In the genomic region with DNA sequence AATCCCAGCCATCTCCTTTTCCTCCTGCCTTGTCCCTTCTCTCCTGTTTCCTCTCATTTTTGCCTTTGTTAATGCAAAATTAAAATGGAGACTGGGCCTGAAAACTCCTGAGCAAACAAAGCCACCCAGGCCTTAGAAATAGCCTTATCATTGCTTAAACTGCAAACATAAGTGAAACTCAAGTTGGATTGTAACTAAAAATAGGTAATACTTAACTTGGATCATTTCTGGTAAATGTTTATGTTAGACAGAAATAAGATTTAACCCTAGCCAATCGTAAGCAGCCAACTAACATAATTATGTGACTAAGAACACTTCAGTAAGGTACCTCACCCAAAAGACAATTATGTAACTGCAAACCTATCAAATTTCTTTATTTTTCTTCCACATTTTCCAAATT, we compare ENCODE assay signal across 10 cellular contexts. TPM values are rescaled to one million over a fixed set of nuclear protein-coding genes. Genes with fewer than 3 reads are reported as not detected.
DNase-seq lines count a peak whose midpoint lies in the region; ATAC-seq, FAIRE-seq and TF ChIP-seq lines count a peak whose summit lies in the region.
"Not testable (repeated sequence)": the region's sequence is repeated elsewhere in the genome, so short reads cannot be mapped to it uniquely, and the experiment has no call there.
"Had no signal": no experiment of that assay in that cellular context is flagged by ENCODE, and none has a peak within 500 bp of the region (broad histone marks: within the 10 kb centered on the region; RNA-seq: fewer than 3 reads in every experiment).

No MANE protein-coding gene starts in this region.

- not testable (repeated sequence) for H3K9me3 ChIP-seq in HEK293 (ENCODE audit: control insufficient read depth, insufficient read depth, low read depth, low read length); K562 (replicated peaks; ENCODE audit: control insufficient read depth, insufficient read depth, low read depth, low read length); left ventricle myocardium inferior (replicated peaks); mesodermal cell (ENCODE audit: control insufficient read depth, low read length); psoas muscle; thoracic aorta

- H3K27ac Mint-ChIP-seq in endothelial cell (ENCODE audit: unreplicated experiment): peak overlapping the region; percentile 64

- CTCF ChIA-PET in HEK293 (lab: Yijun Ruan, JAX); K562 (lab: Yijun Ruan, JAX; ENCODE audit: low intra/inter-chr PET ratio): not testable (repeated sequence)

- not testable (repeated sequence) for ATAC-seq in K562; psoas muscle; thoracic aorta (ENCODE audit: insufficient number of reproducible peaks, low FRiP score, low read depth)

- TF ChIP-seq RAD21 in K562 (CRISPR knock-in tag; conservative IDR thresholded peaks at IDR 0.05 in 1 of 2, IDR thresholded peaks at IDR 0.05 in 1 of 2): not testable (repeated sequence)

- H3K4me3 Mint-ChIP-seq in endothelial cell (ENCODE audit: unreplicated experiment): not testable (repeated sequence)

- not testable (repeated sequence) for H3K4me3 ChIP-seq in HEK293 (ENCODE audit: low read depth, low read length); K562; left ventricle myocardium inferior; mesodermal cell (ENCODE audit: extremely low read depth, insufficient read depth, low read length, poor library complexity, severe bottlenecking); psoas muscle; thoracic aorta

- H3K79me2 ChIP-seq in K562 (ENCODE audit: control insufficient read depth, insufficient read depth, low read length): not testable (repeated sequence)

- H3K4me2 ChIP-seq in K562 (ENCODE audit: insufficient read depth, low read length): not testable (repeated sequence)

- not testable (repeated sequence) for TF ChIP-seq POLR2A in K562 (conservative IDR thresholded peaks at IDR 0.05)

- POLR2A ChIA-PET in HEK293 (lab: Yijun Ruan, JAX); K562 (lab: Yijun Ruan, JAX): not testable (repeated sequence)

- H3K27me3 Mint-ChIP-seq in endothelial cell (ENCODE audit: unreplicated experiment): not testable (repeated sequence)

- not testable (repeated sequence) for BruUV-seq in K562 (replicated peaks; lab: Mats Ljungman, UMichigan)

- not testable (repeated sequence) for H3K4me1 ChIP-seq in HEK293 (ENCODE audit: control insufficient read depth, insufficient read depth, low read length); left ventricle myocardium inferior; mesodermal cell (ENCODE audit: control insufficient read depth, insufficient read depth, low read length, poor library complexity, severe bottlenecking); psoas muscle
- peaks cover 14 to 30% of the 10 kb centered on the region in 2 experiments for H3K4me1 ChIP-seq in K562 (replicated peaks in 1 of 2; ENCODE audit: control insufficient read depth in 2 of 2, insufficient read depth in 2 of 2, low read length in 2 of 2)
- H3K4me1 ChIP-seq in thoracic aorta (ENCODE audit: control insufficient read depth in 1 of 2, low read depth in 2 of 2): peaks cover 9 to 23% of the 10 kb centered on the region in 2 donors

- not testable (repeated sequence) for DNase-seq in K562 (ENCODE audit: extremely low read depth in 1 of 4, low spot score in 3 of 4); endothelial cell (ENCODE audit: low spot score); left ventricle myocardium inferior; psoas muscle; thoracic aorta (ENCODE audit: low spot score)

- H3K27ac ChIP-seq in HEK293 (ENCODE audit: extremely low read depth, low read depth, low read length): 0 out of 2 replicates have a peak overlapping the region, but pooled peaks have one; percentile 34
- H3K27ac ChIP-seq in K562 (ENCODE audit: extremely low read depth, low read depth, low read length): 0 out of 3 replicates have a peak overlapping the region, but pooled peaks have one; percentile 8
- H3K27ac ChIP-seq in left ventricle myocardium inferior (replicated peaks): peak overlapping the region; percentile 63
- H3K27ac ChIP-seq in mesodermal cell (ENCODE audit: low read depth, low read length, severe bottlenecking): peak overlapping the region; percentile 3
- H3K27ac ChIP-seq in psoas muscle: peak overlapping the region; percentile 10
- H3K27ac ChIP-seq in thoracic aorta: peak overlapping the region; percentile 69 to 80

- not testable (repeated sequence) for H4K20me1 ChIP-seq in K562 (replicated peaks; ENCODE audit: control insufficient read depth, insufficient read depth, low read length)

- H3K9ac ChIP-seq in K562 (ENCODE audit: insufficient read depth in 1 of 2, low read depth in 2 of 2, low read length in 2 of 2): not testable (repeated sequence)

- intact Hi-C loops in K562 (cut with micrococcal nuclease); left ventricle myocardium inferior (cut with micrococcal nuclease); psoas muscle (cut with DNase I): not testable (repeated sequence)

- in situ Hi-C loops in K562 (cut with MboI): not testable (repeated sequence)

- peaks cover 26% of the 10 kb centered on the region for H3K4me1 Mint-ChIP-seq in endothelial cell (ENCODE audit: unreplicated experiment)

- WGBS in K562 (ENCODE audit: insufficient coverage, low coverage, missing lambda C conversion rate): 71% methylated on average over 1 of the region's 1 CpG
- WGBS in mesodermal cell (ENCODE audit: insufficient coverage in 2 of 2), 2 experiments: no CpG with 5 or more reads among the region's 1 CpG
- WGBS in psoas muscle, 3 donors: 88 to 100% (median 94%) methylated on average over 1 of the region's 1 CpG

- not testable (repeated sequence) for H3K9me3 Mint-ChIP-seq in endothelial cell (ENCODE audit: unreplicated experiment)

- H3K36me3 Mint-ChIP-seq in endothelial cell (ENCODE audit: low read depth, unreplicated experiment): not testable (repeated sequence)

- not testable (repeated sequence) for TF ChIP-seq EP300 in K562 (IDR thresholded peaks at IDR 0.05; ENCODE audit: low read length)

- TF ChIP-seq CTCF in HEK293 (tag by site-specific recombination; IDR thresholded peaks at IDR 0.05); K562 (IDR thresholded peaks at IDR 0.05 in 2 of 3, conservative IDR thresholded peaks at IDR 0.05 in 1 of 3; ENCODE audit: insufficient read depth in 2 of 3, low read depth in 1 of 3, low read length in 3 of 3); endothelial cell (IDR thresholded peaks at IDR 0.05; ENCODE audit: unreplicated experiment); left ventricle myocardium inferior (IDR thresholded peaks at IDR 0.05; ENCODE audit: borderline replicate concordance); psoas muscle (IDR thresholded peaks at IDR 0.05); thoracic aorta (IDR thresholded peaks at IDR 0.05): not testable (repeated sequence)

- not testable (repeated sequence) for H3K9me1 ChIP-seq in K562 (ENCODE audit: control insufficient read depth, insufficient read depth, low read length)

- not testable (repeated sequence) for H3K27me3 ChIP-seq in K562 (ENCODE audit: control insufficient read depth in 2 of 2, insufficient read depth in 2 of 2, low read length in 2 of 2); left ventricle myocardium inferior (ENCODE audit: low read depth); psoas muscle (ENCODE audit: insufficient read depth in 3 of 3, low read length in 2 of 3); thoracic aorta (replicated peaks; ENCODE audit: insufficient read depth)

- H3K36me3 ChIP-seq in HEK293 (ENCODE audit: control insufficient read depth in 2 of 2, insufficient read depth in 1 of 2, low read length in 2 of 2); left ventricle myocardium inferior; mesodermal cell (ENCODE audit: control insufficient read depth, insufficient read depth, low read length); psoas muscle (ENCODE audit: insufficient read depth in 1 of 2, low read depth in 1 of 2); thoracic aorta: not testable (repeated sequence)
- peaks cover 40% of the 10 kb centered on the region; the same call in 2 of the 3 replicates for H3K36me3 ChIP-seq in K562 (ENCODE audit: control insufficient read depth, insufficient read depth, low read length)

- FAIRE-seq in K562 (lab: Jason Lieb, UNC): not testable (repeated sequence)

- H2AFZ ChIP-seq in K562 (ENCODE audit: low read depth, low read length): peak overlapping the region; percentile 43; the same call in 1 of the 2 replicates

RNA-seq across cellular contexts. Expression of a gene that starts 8.7 kb away (rescaled TPM):
- 389 and 599 TPM in 2 replicates for total RNA-seq in K562 (2011; cell fraction: chromatin; rRNA removed; ENCODE audit: low replicate concordance)
- total RNA-seq in K562 (2011; cell fraction: nucleolus; rRNA removed): 541 and 613 TPM in 2 replicates
- total RNA-seq in K562 (2011; cell fraction: nucleoplasm; rRNA removed): 545 and 616 TPM in 2 replicates
- total RNA-seq in K562 (2014; rRNA removed) (101 and 112 TPM in 2 replicates), K562 (2014; rRNA removed; fragmentation: Illumina TruSeq; extraction: Trizol) (113 and 127 TPM in 2 replicates), K562 (2015; rRNA removed; fragmentation: Illumina TruSeq; extraction: Trizol) (117 and 130 TPM in 2 replicates), K562 (2021) (84.4 and 97.8 TPM in 2 replicates), endothelial cell (ENCODE audit: unreplicated experiment) (0.41 TPM), left ventricle myocardium inferior (13.0 TPM), psoas muscle (10 to 100 TPM in 1 of 4 donors, 1 to 10 TPM in 3; 6.6 to 11.6 (median 7.3) TPM), thoracic aorta (100 to 1,000 TPM; 113 to 169 TPM)
- polyA plus RNA-seq in K562 (2011; rRNA removed) (373 and 504 TPM in 2 replicates), K562 (2014; fragmentation: Illumina TruSeq; extraction: Trizol) (147 and 151 TPM in 2 replicates), K562 (2014; fragmentation: Nextera tagmentation; extraction: Ambion mirVana) (100 to 1,000 TPM in 1 of 2 experiments, 10 to 100 TPM in 1; 80.0 to 112 TPM), K562 (2014; rRNA removed) (124 and 132 TPM in 2 replicates), psoas muscle (1 to 10 TPM; 1.1 to 2.5 (median 1.2) TPM)
- 431 and 516 TPM in 2 replicates for polyA plus RNA-seq in K562 (2011; cell fraction: cytosol; rRNA removed)
- 298 and 350 TPM in 2 replicates for polyA plus RNA-seq in K562 (2011; cell fraction: nucleus; rRNA removed)
- polyA plus RNA-seq in K562 (2012): 85.7 and 203 TPM in 2 replicates
- polyA minus RNA-seq in K562 (2011; rRNA and poly(A)+ RNA removed): 536 and 660 TPM in 2 replicates
- polyA minus RNA-seq in K562 (2011; cell fraction: cytosol; rRNA and poly(A)+ RNA removed): 195 and 278 TPM in 2 replicates
- 253 and 509 TPM in 2 replicates for polyA minus RNA-seq in K562 (2011; cell fraction: nucleus; rRNA and poly(A)+ RNA removed)
- 1.7 TPM for polyA plus RNA-seq in mesodermal cell (2013, experiment 1 of 2)
- polyA plus RNA-seq in mesodermal cell (2013, experiment 2 of 2): 1.9 TPM
- total RNA-seq: Caco-2; CD4-positive, CD25-positive, alpha-beta regulatory T cell had no signal

RNA-seq across cellular contexts. Expression of a gene that starts 10.4 kb away (rescaled TPM):
- total RNA-seq in K562 (2011; cell fraction: chromatin; rRNA removed; ENCODE audit: low replicate concordance): 16.7 and 32.8 TPM in 2 replicates
- total RNA-seq in K562 (2011; cell fraction: nucleolus; rRNA removed): 22.5 and 30.7 TPM in 2 replicates
- 11.7 and 19.8 TPM in 2 replicates for total RNA-seq in K562 (2011; cell fraction: nucleoplasm; rRNA removed)
- 3.0 and 3.3 TPM in 2 replicates for total RNA-seq in K562 (2014; rRNA removed)
- total RNA-seq in K562 (2014; rRNA removed; fragmentation: Illumina TruSeq; extraction: Trizol): 1.1 and 1.6 TPM in 2 replicates
- 2.3 and 2.4 TPM in 2 replicates for total RNA-seq in K562 (2015; rRNA removed; fragmentation: Illumina TruSeq; extraction: Trizol)
- 3.0 and 3.9 TPM in 2 replicates for total RNA-seq in K562 (2021)
- 10.0 and 14.3 TPM in 2 replicates for polyA plus RNA-seq in K562 (2011; rRNA removed)
- polyA plus RNA-seq in K562 (2011; cell fraction: cytosol; rRNA removed): 14.1 and 14.5 TPM in 2 replicates
- 74.9 and 104 TPM in 2 replicates for polyA plus RNA-seq in K562 (2011; cell fraction: nucleus; rRNA removed)
- 5.0 and 15.7 TPM in 2 replicates for polyA plus RNA-seq in K562 (2012)
- 2.3 and 2.7 TPM in 2 replicates for polyA plus RNA-seq in K562 (2014; fragmentation: Illumina TruSeq; extraction: Trizol)
- under 1 TPM; 0.15 to 0.21 TPM for polyA plus RNA-seq in K562 (2014; fragmentation: Nextera tagmentation; extraction: Ambion mirVana)
- polyA plus RNA-seq in K562 (2014; rRNA removed): 4.6 and 4.7 TPM in 2 replicates
- 5.8 and 5.9 TPM in 2 replicates for polyA minus RNA-seq in K562 (2011; rRNA and poly(A)+ RNA removed)
- polyA minus RNA-seq in K562 (2011; cell fraction: cytosol; rRNA and poly(A)+ RNA removed): 2.6 and 3.2 TPM in 2 replicates
- 10.4 and 13.9 TPM in 2 replicates for polyA minus RNA-seq in K562 (2011; cell fraction: nucleus; rRNA and poly(A)+ RNA removed)
- not detected for total RNA-seq in endothelial cell (ENCODE audit: unreplicated experiment)
- 0.58 TPM for total RNA-seq in left ventricle myocardium inferior
- 0.18 TPM for polyA plus RNA-seq in mesodermal cell (2013, experiment 1 of 2)
- 0.15 TPM for polyA plus RNA-seq in mesodermal cell (2013, experiment 2 of 2)
- total RNA-seq in psoas muscle: 10 to 100 TPM in 1 of 4 donors, 1 to 10 TPM in 2, under 1 TPM in 1; 0.49 to 37.7 (median 5.7) TPM
- under 1 TPM; 0.32 to 0.98 (median 0.85) TPM for polyA plus RNA-seq in psoas muscle
- total RNA-seq in thoracic aorta: 10 to 100 TPM in 1 of 2 donors, 1 to 10 TPM in 1; 7.7 to 11.9 TPM
- total RNA-seq: CD4-positive, CD25-positive, alpha-beta regulatory T cell had no signal
- polyA plus RNA-seq: CD4-positive, CD25-positive, alpha-beta regulatory T cell had no signal

RNA-seq across cellular contexts. Expression of a gene that starts 35.7 kb away (rescaled TPM):
- total RNA-seq in K562 (2011; cell fraction: chromatin; rRNA removed; ENCODE audit: low replicate concordance): 0.81 and 1.4 TPM in 2 replicates
- total RNA-seq in K562 (2011; cell fraction: nucleolus; rRNA removed): 0.39 and 0.67 TPM in 2 replicates
- 1.2 and 1.7 TPM in 2 replicates for total RNA-seq in K562 (2011; cell fraction: nucleoplasm; rRNA removed)
- total RNA-seq in K562 (2014; rRNA removed): 0.12 TPM in 1 of 2 replicates, not detected in the other
- not detected in 2 replicates for total RNA-seq in K562 (2014; rRNA removed; fragmentation: Illumina TruSeq; extraction: Trizol)
- 0.11 TPM in 2 replicates for total RNA-seq in K562 (2015; rRNA removed; fragmentation: Illumina TruSeq; extraction: Trizol)
- total RNA-seq in K562 (2021): 0.29 and 0.56 TPM in 2 replicates
- 0.24 and 0.32 TPM in 2 replicates for polyA plus RNA-seq in K562 (2011; rRNA removed)
- polyA plus RNA-seq in K562 (2011; cell fraction: cytosol; rRNA removed): 0.04 and 0.18 TPM in 2 replicates
- polyA plus RNA-seq in K562 (2011; cell fraction: nucleus; rRNA removed): 0.37 and 0.51 TPM in 2 replicates
- polyA plus RNA-seq in K562 (2012): 0.21 TPM in 2 replicates
- polyA plus RNA-seq in K562 (2014; fragmentation: Illumina TruSeq; extraction: Trizol): 0.11 TPM in 1 of 2 replicates, not detected in the other
- polyA plus RNA-seq in K562 (2014; fragmentation: Nextera tagmentation; extraction: Ambion mirVana): under 1 TPM; 0.04 to 0.15 TPM
- polyA plus RNA-seq in K562 (2014; rRNA removed): 0.04 and 0.13 TPM in 2 replicates
- 0.45 and 0.49 TPM in 2 replicates for polyA minus RNA-seq in K562 (2011; rRNA and poly(A)+ RNA removed)
- not detected in 2 replicates for polyA minus RNA-seq in K562 (2011; cell fraction: cytosol; rRNA and poly(A)+ RNA removed)
- polyA minus RNA-seq in K562 (2011; cell fraction: nucleus; rRNA and poly(A)+ RNA removed): 0.54 and 1.1 TPM in 2 replicates
- 4.0 TPM for total RNA-seq in endothelial cell (ENCODE audit: unreplicated experiment)
- 15.0 TPM for total RNA-seq in left ventricle myocardium inferior
- polyA plus RNA-seq in mesodermal cell (2013, experiment 1 of 2): not detected
- polyA plus RNA-seq in mesodermal cell (2013, experiment 2 of 2): 0.25 TPM
- total RNA-seq in psoas muscle: 10 to 100 TPM in 1 of 4 donors, 1 to 10 TPM in 3; 1.8 to 11.4 (median 8.1) TPM
- 1 to 10 TPM; 1.8 to 4.7 (median 2.1) TPM for polyA plus RNA-seq in psoas muscle
- 10 to 100 TPM; 41.2 to 46.8 TPM for total RNA-seq in thoracic aorta
- total RNA-seq: Caco-2; CD4-positive, CD25-positive, alpha-beta regulatory T cell; NCI-H460 had no signal

Comparison
In these comparisons a context has a peak if more than half of its experiments do, and no peak if none do; other contexts are left out.
1. H3K27ac ChIP-seq: peak in every context shown above with its lines; median percentile 74 in thoracic aorta; 63 in left ventricle myocardium inferior; 34 in HEK293; 10 in psoas muscle; 8 in K562; 3 in mesodermal cell.